Comparison of ENCODE assay signal across 20 cellular contexts in genomic region chr10:63799511-63799910, GRCh38.
DNase-seq lines count a peak whose midpoint lies in the region; ATAC-seq and TF ChIP-seq lines count a peak whose summit lies in the region.
"Had no signal": no experiment of that assay in that cellular context is flagged by ENCODE, and none has a peak within 500 bp of the region (broad histone marks: within the 10 kb centered on the region; RNA-seq: fewer than 3 reads in every experiment).

No MANE protein-coding gene starts in this region.

- peaks cover 5 to 18% of the 10 kb centered on the region in 2 donors for H3K4me1 ChIP-seq in ascending aorta
- H3K4me1 ChIP-seq: Peyer's patch had no signal

- ATAC-seq in left ventricle myocardium superior = peak; percentile 9
- no peak for ATAC-seq in HG03097 (IDR thresholded peaks at IDR 0.05; ENCODE audit: low FRiP score, unreplicated experiment)
- ATAC-seq in omental fat pad (ENCODE audit: low FRiP score) = no peak

- peak overlapping the region; percentile 73 to 74 for H3K27ac ChIP-seq in ascending aorta
- H3K27ac ChIP-seq: cardiac muscle cell had no signal

- H3K36me3 ChIP-seq in ascending aorta = no peaks in the 10 kb centered on the region
- H3K36me3 ChIP-seq: cardiac muscle cell, MG63, Peyer's patch had no signal

- intact Hi-C loops in ascending aorta (cut with DNase I) = loop anchor here (1.0 to 5.0 kb wide), 3 partner anchors 77 to 332 kb away; partner anchors contain the start of gene JMJD1C
- intact Hi-C loops in left ventricle myocardium superior (cut with micrococcal nuclease) = no loop called here

- peak; percentile 2 for DNase-seq in ELR (ENCODE audit: low read depth)
- DNase-seq in ascending aorta (ENCODE audit: low spot score in 2 of 2) = no peak
- no peak for DNase-seq in left ventricle myocardium superior
- DNase-seq in pulmonary artery endothelial cell (ENCODE audit: low read depth, low spot score) = peak; percentile 4
- no peak for DNase-seq in omental fat pad (ENCODE audit: low spot score)
- DNase-seq in SKM-1 (lab: John Stamatoyannopoulos, UW; ENCODE audit: unreplicated experiment) = no peak
- DNase-seq in LoVo (ENCODE audit: low spot score) = no peak
- DNase-seq: activated B cell treated with CpG ODN at 0.5 μM for 24 hours; DMS 273 treated with DMSO at 0.1 percent for 48 hours; naive B cell; NCI-H2081; NCI-H69; retina; stimulated activated CD4-positive, alpha-beta T cell treated with anti-CD3 and anti-CD28 coated beads, Interleukin-2, amount 100 ng/mL, for 48 hours; stimulated activated CD8-positive, alpha-beta memory T cell treated with anti-CD3 and anti-CD28 coated beads, Interleukin-4, amount 100 ng/mL, for 48 hours; T-helper 1 cell had no signal

- H3K9me3 ChIP-seq in ascending aorta = no peaks in the 10 kb centered on the region
- H3K9me3 ChIP-seq: MG63, Peyer's patch had no signal

- H3K4me3 ChIP-seq in ascending aorta = peak overlapping the region in 1 of 2 donors; percentile 35
- H3K4me3 ChIP-seq: cardiac muscle cell, MG63, Peyer's patch had no signal

- H3K27me3 ChIP-seq in ascending aorta = no peaks in the 10 kb centered on the region
- H3K27me3 ChIP-seq: cardiac muscle cell, Peyer's patch had no signal

- TF ChIP-seq CTCF in ascending aorta (IDR thresholded peaks at IDR 0.05) (no peak), omental fat pad (IDR thresholded peaks at IDR 0.05) (no peak)

Comparison
In these comparisons a context has a peak if more than half of its experiments do, and no peak if none do; other contexts are left out.
1. DNase-seq: peak in ELR (single experiment) and pulmonary artery endothelial cell (single experiment); none in ascending aorta (0 of 2), left ventricle myocardium superior (single experiment), omental fat pad (single experiment), SKM-1 (single experiment) and LoVo (single experiment).